Comparison of ENCODE assay signal across 14 cellular contexts in genomic region chr22:17945156-17945850, GRCh38.
A peak's percentile ranks its signal among the peaks of the same experiment; 100 is the strongest.
DNase-seq lines count a peak whose midpoint lies in the region; ATAC-seq and TF ChIP-seq lines count a peak whose summit lies in the region.
"Had no signal": no experiment of that assay in that cellular context is flagged by ENCODE, and none has a peak within 500 bp of the region (broad histone marks: within the 10 kb centered on the region; RNA-seq: fewer than 3 reads in every experiment).

No MANE protein-coding gene starts in this region.

- DNase-seq in cardiac muscle cell (ENCODE audit: low read depth in 1 of 2, low spot score in 1 of 2) (no peak), cardiac septum (ENCODE audit: low spot score) (no peak), esophagus squamous epithelium (lab: John Stamatoyannopoulos, UW) (no peak), neuronal stem cell (ENCODE audit: low spot score) (no peak), transverse colon (no peak), mucosa of descending colon (no peak), H4 (ENCODE audit: low spot score) (no peak)
- DNase-seq in activated T-helper 2 cell treated with anti-CD3 and anti-CD28 coated beads, Interferon-gamma antibody, Interleukin-2, Interleukin-4, amounts not matched to agents 10 μg/mL and 5 μg/mL and 100 μg/mL, durations not matched to agents 14 hours and 24 hours and 36 hours (ENCODE audit: low spot score) = no peak
- DNase-seq: activated CD8-positive, alpha-beta T cell treated with anti-CD3 and anti-CD28 coated beads, Interleukin-2, amount 10 ng/mL, durations not matched to agents 7 days and 5 days; activated gamma-delta T cell treated with Interleukin-2 at 50 U/mL for 16 hours; H7; naive thymus-derived CD4-positive, alpha-beta T cell; SJCRH30 had no signal

- no peak overlapping the region for H3K9ac ChIP-seq in neuronal stem cell (ENCODE audit: low read depth, low read length, poor library complexity)

- H3K9me3 Mint-ChIP-seq in activated T-helper 2 cell treated with anti-CD3 and anti-CD28 coated beads, Interferon-gamma antibody, Interleukin-2, Interleukin-4, amounts not matched to agents 10 μg/mL and 5 μg/mL and 100 μg/mL, durations not matched to agents 14 hours and 24 hours and 36 hours = no peaks in the 10 kb centered on the region
- H3K9me3 Mint-ChIP-seq: naive thymus-derived CD4-positive, alpha-beta T cell had no signal

- H3K18ac ChIP-seq in neuronal stem cell (ENCODE audit: low read length) = peak overlapping the region; percentile 85

- H3K9me3 ChIP-seq in cardiac muscle cell (ENCODE audit: low read depth) (no peaks in the 10 kb centered on the region), esophagus squamous epithelium (no peaks in the 10 kb centered on the region), neuronal stem cell (replicated peaks in 1 of 2; ENCODE audit: control insufficient read depth in 2 of 2, insufficient read depth in 1 of 2, low read depth in 1 of 2, low read length in 2 of 2) (peaks cover 0 to 3% of the 10 kb centered on the region in 2 donors), transverse colon (no peaks in the 10 kb centered on the region), mucosa of descending colon (no peaks in the 10 kb centered on the region)
- H3K9me3 ChIP-seq: SJCRH30 had no signal

- TF ChIP-seq CTCF in cardiac muscle cell (IDR thresholded peaks at IDR 0.05; ENCODE audit: low read depth, low read length) (no peak), esophagus squamous epithelium (IDR thresholded peaks at IDR 0.05) (no peak), transverse colon (IDR thresholded peaks at IDR 0.05) (no peak), mucosa of descending colon (IDR thresholded peaks at IDR 0.05) (no peak)

- TF ChIP-seq EP300 in transverse colon (IDR thresholded peaks at IDR 0.05; ENCODE audit: low read depth) = no peak

- H2BK120ac ChIP-seq in neuronal stem cell (ENCODE audit: low read depth, low read length) = no peak overlapping the region

- no peak overlapping the region for H2BK5ac ChIP-seq in neuronal stem cell (ENCODE audit: low read length)

- WGBS in esophagus squamous epithelium, 2 donors = 66 to 74% methylated on average over 5 to 10 of the region's 15 CpGs
- WGBS in neuronal stem cell (ENCODE audit: extremely low coverage in 2 of 2, insufficient read length in 2 of 2, insufficient replicate concordance in 1 of 2), 2 donors = no CpG with 5 or more reads among the region's 15 CpGs
- 79% methylated on average over 15 of the region's 15 CpGs; no CpG with 5 or more reads in 1 of the 2 donors for WGBS in transverse colon (ENCODE audit: low coverage in 1 of 2), 2 donors

- TF ChIP-seq POLR2A in esophagus squamous epithelium (IDR thresholded peaks at IDR 0.05) (no peak), transverse colon (IDR thresholded peaks at IDR 0.05) (no peak)

- intact Hi-C loops in cardiac septum (cut with DNase I) = no loop called here
- intact Hi-C loops in esophagus squamous epithelium (cut with DNase I) = no loop called here
- intact Hi-C loops in transverse colon (cut with DNase I; ENCODE audit: low total_unique reads) = no loop called here
- intact Hi-C loops in activated T-helper 2 cell treated with anti-CD3 and anti-CD28 coated beads, Interferon-gamma antibody, Interleukin-2, Interleukin-4, amounts not matched to agents 10 μg/mL and 5 μg/mL and 100 μg/mL, durations not matched to agents 14 hours and 24 hours and 36 hours (cut with micrococcal nuclease) = no loop called here
- intact Hi-C loops in mucosa of descending colon (cut with DNase I, micrococcal nuclease) = no loop called here

- H3K36me3 ChIP-seq in cardiac muscle cell = no peaks in the 10 kb centered on the region
- no peaks in the 10 kb centered on the region for H3K36me3 ChIP-seq in esophagus squamous epithelium
- no peaks in the 10 kb centered on the region for H3K36me3 ChIP-seq in neuronal stem cell (replicated peaks in 1 of 2; ENCODE audit: control insufficient read depth in 2 of 2, insufficient read depth in 2 of 2, low read length in 2 of 2)
- H3K36me3 ChIP-seq in transverse colon = no peaks in the 10 kb centered on the region
- no peaks in the 10 kb centered on the region for H3K36me3 ChIP-seq in mucosa of descending colon (ENCODE audit: low read depth)

- no peak for ATAC-seq in mucosa of descending colon
- ATAC-seq: activated CD8-positive, alpha-beta T cell treated with anti-CD3 and anti-CD28 coated beads, Interleukin-2, amount 10 ng/mL, durations not matched to agents 7 days and 5 days; naive thymus-derived CD4-positive, alpha-beta T cell had no signal

- no peaks in the 10 kb centered on the region for H3K27me3 Mint-ChIP-seq in activated T-helper 2 cell treated with anti-CD3 and anti-CD28 coated beads, Interferon-gamma antibody, Interleukin-2, Interleukin-4, amounts not matched to agents 10 μg/mL and 5 μg/mL and 100 μg/mL, durations not matched to agents 14 hours and 24 hours and 36 hours (ENCODE audit: low read depth)
- H3K27me3 Mint-ChIP-seq: naive thymus-derived CD4-positive, alpha-beta T cell had no signal

- H3K79me1 ChIP-seq in neuronal stem cell (ENCODE audit: low read depth, low read length) = peaks cover 5% of the 10 kb centered on the region

- no peak overlapping the region for H4K91ac ChIP-seq in neuronal stem cell (ENCODE audit: low read depth, low read length, poor library complexity)

- H3K4me1 ChIP-seq in cardiac muscle cell (ENCODE audit: low read depth) = peaks cover 68% of the 10 kb centered on the region
- H3K4me1 ChIP-seq in esophagus squamous epithelium = peaks cover 22 to 70% (median 30%) of the 10 kb centered on the region in 3 donors
- H3K4me1 ChIP-seq in neuronal stem cell (ENCODE audit: control insufficient read depth in 2 of 2, insufficient read depth in 1 of 2, low read depth in 1 of 2, low read length in 2 of 2) = peaks cover 23 to 39% of the 10 kb centered on the region in 2 donors
- H3K4me1 ChIP-seq in transverse colon = peaks cover 12 to 32% (median 28%) of the 10 kb centered on the region in 4 donors
- H3K4me1 ChIP-seq in mucosa of descending colon (ENCODE audit: low read depth) = peaks cover 14% of the 10 kb centered on the region

- H4K8ac ChIP-seq in neuronal stem cell (ENCODE audit: low read depth, low read length) = no peak overlapping the region

- H3K4me3 ChIP-seq in cardiac muscle cell (no peak overlapping the region), esophagus squamous epithelium (no peak overlapping the region), neuronal stem cell (ENCODE audit: low read length in 2 of 2) (no peak overlapping the region), transverse colon (no peak overlapping the region), mucosa of descending colon (no peak overlapping the region)
- H3K4me3 ChIP-seq: SJCRH30, skin epidermis had no signal

- H3K4me3 Mint-ChIP-seq in activated T-helper 2 cell treated with anti-CD3 and anti-CD28 coated beads, Interferon-gamma antibody, Interleukin-2, Interleukin-4, amounts not matched to agents 10 μg/mL and 5 μg/mL and 100 μg/mL, durations not matched to agents 14 hours and 24 hours and 36 hours (ENCODE audit: low read depth) = no peak overlapping the region
- H3K4me3 Mint-ChIP-seq: activated CD8-positive, alpha-beta T cell treated with anti-CD3 and anti-CD28 coated beads, Interleukin-2, amount 10 ng/mL, durations not matched to agents 7 days and 5 days; naive thymus-derived CD4-positive, alpha-beta T cell had no signal

- no peak overlapping the region for H2AFZ ChIP-seq in neuronal stem cell (ENCODE audit: low read length)

- H3K27ac Mint-ChIP-seq in activated T-helper 2 cell treated with anti-CD3 and anti-CD28 coated beads, Interferon-gamma antibody, Interleukin-2, Interleukin-4, amounts not matched to agents 10 μg/mL and 5 μg/mL and 100 μg/mL, durations not matched to agents 14 hours and 24 hours and 36 hours = no peak overlapping the region
- H3K27ac Mint-ChIP-seq: activated CD8-positive, alpha-beta T cell treated with anti-CD3 and anti-CD28 coated beads, Interleukin-2, amount 10 ng/mL, durations not matched to agents 7 days and 5 days had no signal

- no peak overlapping the region for H3K23ac ChIP-seq in neuronal stem cell (ENCODE audit: low read depth, low read length, poor library complexity)

- H3K27me3 ChIP-seq in cardiac muscle cell (no peaks in the 10 kb centered on the region), esophagus squamous epithelium (no peaks in the 10 kb centered on the region), neuronal stem cell (ENCODE audit: control insufficient read depth in 3 of 3, insufficient read depth in 3 of 3, low read depth in 1 of 3, low read length in 3 of 3) (no peaks in the 10 kb centered on the region), transverse colon (no peaks in the 10 kb centered on the region)
- H3K27me3 ChIP-seq: SJCRH30 had no signal

- H2BK12ac ChIP-seq in neuronal stem cell (ENCODE audit: low read length) = no peak overlapping the region

- no peak overlapping the region for H3K14ac ChIP-seq in neuronal stem cell (ENCODE audit: low read length)

- no peak overlapping the region for H2AK5ac ChIP-seq in neuronal stem cell (ENCODE audit: low read depth, low read length)

- no peak overlapping the region for H2BK15ac ChIP-seq in neuronal stem cell (ENCODE audit: low read length)

- H3K27ac ChIP-seq in cardiac muscle cell (peak overlapping the region; percentile 60), esophagus squamous epithelium (peak overlapping the region in 3 of 4 donors; percentile 36 to 73 (median 63)), neuronal stem cell (replicated peaks; ENCODE audit: low read length) (no peak overlapping the region), transverse colon (peak overlapping the region; percentile 33 to 65 (median 52))
- H3K27ac ChIP-seq: SJCRH30 had no signal

- no peaks in the 10 kb centered on the region for H3K36me3 Mint-ChIP-seq in activated T-helper 2 cell treated with anti-CD3 and anti-CD28 coated beads, Interferon-gamma antibody, Interleukin-2, Interleukin-4, amounts not matched to agents 10 μg/mL and 5 μg/mL and 100 μg/mL, durations not matched to agents 14 hours and 24 hours and 36 hours (ENCODE audit: low read depth)

- in situ Hi-C loops in transverse colon (cut with MboI; ENCODE audit: low pct_ligation_motif_present in 1 of 4, low pct_unique_long_range_greater_than_20kb in 1 of 4, low sequenced_read_pairs in 3 of 4) = no loop called here

- H3K4me1 Mint-ChIP-seq in activated T-helper 2 cell treated with anti-CD3 and anti-CD28 coated beads, Interferon-gamma antibody, Interleukin-2, Interleukin-4, amounts not matched to agents 10 μg/mL and 5 μg/mL and 100 μg/mL, durations not matched to agents 14 hours and 24 hours and 36 hours (ENCODE audit: low read depth) = no peaks in the 10 kb centered on the region

- H3K4me2 ChIP-seq in neuronal stem cell (ENCODE audit: insufficient read depth, low read length, poor library complexity, severe bottlenecking) = no peak overlapping the region

- H3K4ac ChIP-seq in neuronal stem cell (ENCODE audit: low read length) = no peak overlapping the region
